In genomic region chr13:98456423-98456845, GRCh38 we compare ENCODE assay signal across 16 cellular contexts.
DNase-seq lines count a peak whose midpoint lies in the region; ATAC-seq and TF ChIP-seq lines count a peak whose summit lies in the region.
"Had no signal": no experiment of that assay in that cellular context is flagged by ENCODE, and none has a peak within 500 bp of the region (broad histone marks: within the 10 kb centered on the region; RNA-seq: fewer than 3 reads in every experiment).

No MANE protein-coding gene starts in this region.

- no peak for DNase-seq in activated T-cell treated with anti-CD3 and anti-CD28 coated beads, Interleukin-2, amount 50 U/mL, for 24 hours
- DNase-seq in activated T-cell treated with anti-CD3 and anti-CD28 coated beads, Interleukin-2, amount 50 U/mL, for 1 hour, result no peak
- DNase-seq in HFFc6 (no peak), osteocyte (ENCODE audit: extremely low spot score, unreplicated experiment) (no peak), ureter (ENCODE audit: low spot score) (no peak)
- no peak for DNase-seq in activated T-helper 1 cell treated with anti-CD3 and anti-CD28 coated beads, Interleukin-12 subunit alpha, Interleukin-12 subunit beta, Interleukin-2, Interleukin-4 antibody, amounts not matched to agents 30 ng/mL and 10 ng/mL and 1 ng/mL, durations not matched to agents 14 hours and 24 hours and 36 hours (ENCODE audit: low spot score)
- no peak for DNase-seq in central memory CD4-positive, alpha-beta T cell
- DNase-seq: activated CD4-positive, alpha-beta T cell treated with anti-CD3 and anti-CD28 coated beads, Interleukin-2, amount 10 ng/mL, durations not matched to agents 7 days and 5 days; activated T-cell treated with anti-CD3 and anti-CD28 coated beads, Interleukin-2, amount 50 U/mL, for 48 hours; amygdala; KG1; NCI-H446 treated with DMSO at 0.1 percent for 48 hours; SJCRH30; stimulated activated naive CD4-positive, alpha-beta T cell treated with Interleukin-2 at 50 U/mL for 16 hours; T-helper 9 cell had no signal

- no peak for TF ChIP-seq CTCF in HFFc6 (IDR thresholded peaks at IDR 0.05)
- TF ChIP-seq CTCF in osteocyte (IDR thresholded peaks at IDR 0.05), result no peak

- H3K9me3 Mint-ChIP-seq in activated T-cell treated with anti-CD3 and anti-CD28 coated beads, Interleukin-2, amount 50 U/mL, for 24 hours, result no peaks in the 10 kb centered on the region
- no peaks in the 10 kb centered on the region for H3K9me3 Mint-ChIP-seq in HFFc6
- no peaks in the 10 kb centered on the region for H3K9me3 Mint-ChIP-seq in activated T-helper 1 cell treated with anti-CD3 and anti-CD28 coated beads, Interleukin-12 subunit alpha, Interleukin-12 subunit beta, Interleukin-2, Interleukin-4 antibody, amounts not matched to agents 30 ng/mL and 10 ng/mL and 1 ng/mL, durations not matched to agents 14 hours and 24 hours and 36 hours
- H3K9me3 Mint-ChIP-seq in osteocyte (ENCODE audit: unreplicated experiment), result no peaks in the 10 kb centered on the region
- H3K9me3 Mint-ChIP-seq: activated CD4-positive, alpha-beta T cell treated with anti-CD3 and anti-CD28 coated beads, Interleukin-2, amount 10 ng/mL, durations not matched to agents 7 days and 5 days had no signal

- peaks cover 17% of the 10 kb centered on the region for H3K4me1 Mint-ChIP-seq in activated T-cell treated with anti-CD3 and anti-CD28 coated beads, Interleukin-2, amount 50 U/mL, for 24 hours (ENCODE audit: low read depth)
- H3K4me1 Mint-ChIP-seq in HFFc6 (ENCODE audit: low read depth), result peaks cover 46% of the 10 kb centered on the region
- H3K4me1 Mint-ChIP-seq in activated T-helper 1 cell treated with anti-CD3 and anti-CD28 coated beads, Interleukin-12 subunit alpha, Interleukin-12 subunit beta, Interleukin-2, Interleukin-4 antibody, amounts not matched to agents 30 ng/mL and 10 ng/mL and 1 ng/mL, durations not matched to agents 14 hours and 24 hours and 36 hours (ENCODE audit: low read depth), result peaks cover 6% of the 10 kb centered on the region
- H3K4me1 Mint-ChIP-seq in osteocyte (ENCODE audit: unreplicated experiment), result peaks cover 66% of the 10 kb centered on the region

- intact Hi-C loops in activated T-helper 1 cell treated with anti-CD3 and anti-CD28 coated beads, Interleukin-12 subunit alpha, Interleukin-12 subunit beta, Interleukin-2, Interleukin-4 antibody, amounts not matched to agents 30 ng/mL and 10 ng/mL and 1 ng/mL, durations not matched to agents 14 hours and 24 hours and 36 hours (cut with micrococcal nuclease), result no loop called here

- H3K27ac Mint-ChIP-seq in activated T-cell treated with anti-CD3 and anti-CD28 coated beads, Interleukin-2, amount 50 U/mL, for 24 hours, result peak overlapping the region; percentile 77
- peak overlapping the region; percentile 94 for H3K27ac Mint-ChIP-seq in HFFc6
- H3K27ac Mint-ChIP-seq in activated T-helper 1 cell treated with anti-CD3 and anti-CD28 coated beads, Interleukin-12 subunit alpha, Interleukin-12 subunit beta, Interleukin-2, Interleukin-4 antibody, amounts not matched to agents 30 ng/mL and 10 ng/mL and 1 ng/mL, durations not matched to agents 14 hours and 24 hours and 36 hours, result peak overlapping the region; percentile 18
- peak overlapping the region; percentile 97 for H3K27ac Mint-ChIP-seq in osteocyte (ENCODE audit: unreplicated experiment)

- peaks cover 96% of the 10 kb centered on the region for H3K36me3 Mint-ChIP-seq in activated T-cell treated with anti-CD3 and anti-CD28 coated beads, Interleukin-2, amount 50 U/mL, for 24 hours (ENCODE audit: low read depth)
- H3K36me3 Mint-ChIP-seq in HFFc6 (ENCODE audit: low read depth) (peaks cover 34% of the 10 kb centered on the region), osteocyte (ENCODE audit: unreplicated experiment) (peaks cover 43% of the 10 kb centered on the region)
- peaks cover 45% of the 10 kb centered on the region for H3K36me3 Mint-ChIP-seq in activated T-helper 1 cell treated with anti-CD3 and anti-CD28 coated beads, Interleukin-12 subunit alpha, Interleukin-12 subunit beta, Interleukin-2, Interleukin-4 antibody, amounts not matched to agents 30 ng/mL and 10 ng/mL and 1 ng/mL, durations not matched to agents 14 hours and 24 hours and 36 hours (ENCODE audit: low read depth)

- H3K4me3 Mint-ChIP-seq in activated T-cell treated with anti-CD3 and anti-CD28 coated beads, Interleukin-2, amount 50 U/mL, for 24 hours, result no peak overlapping the region
- H3K4me3 Mint-ChIP-seq in HFFc6 (no peak overlapping the region; the same call in 1 of the 2 replicates), osteocyte (ENCODE audit: unreplicated experiment) (no peak overlapping the region)
- H3K4me3 Mint-ChIP-seq in activated T-helper 1 cell treated with anti-CD3 and anti-CD28 coated beads, Interleukin-12 subunit alpha, Interleukin-12 subunit beta, Interleukin-2, Interleukin-4 antibody, amounts not matched to agents 30 ng/mL and 10 ng/mL and 1 ng/mL, durations not matched to agents 14 hours and 24 hours and 36 hours, result no peak overlapping the region
- H3K4me3 Mint-ChIP-seq: activated CD4-positive, alpha-beta T cell treated with anti-CD3 and anti-CD28 coated beads, Interleukin-2, amount 10 ng/mL, durations not matched to agents 7 days and 5 days had no signal

- no peak for ATAC-seq in HG03097 (IDR thresholded peaks at IDR 0.05; ENCODE audit: low FRiP score, unreplicated experiment)

- no peaks in the 10 kb centered on the region for H3K27me3 Mint-ChIP-seq in activated T-cell treated with anti-CD3 and anti-CD28 coated beads, Interleukin-2, amount 50 U/mL, for 24 hours
- H3K27me3 Mint-ChIP-seq in HFFc6 (ENCODE audit: insufficient read depth), result peaks cover 20% of the 10 kb centered on the region
- H3K27me3 Mint-ChIP-seq in activated T-helper 1 cell treated with anti-CD3 and anti-CD28 coated beads, Interleukin-12 subunit alpha, Interleukin-12 subunit beta, Interleukin-2, Interleukin-4 antibody, amounts not matched to agents 30 ng/mL and 10 ng/mL and 1 ng/mL, durations not matched to agents 14 hours and 24 hours and 36 hours (ENCODE audit: insufficient read depth), result no peaks in the 10 kb centered on the region
- no peaks in the 10 kb centered on the region for H3K27me3 Mint-ChIP-seq in osteocyte (ENCODE audit: unreplicated experiment)
- H3K27me3 Mint-ChIP-seq: activated CD4-positive, alpha-beta T cell treated with anti-CD3 and anti-CD28 coated beads, Interleukin-2, amount 10 ng/mL, durations not matched to agents 7 days and 5 days had no signal

Comparison
In these comparisons a context has a peak if more than half of its experiments do, and no peak if none do; other contexts are left out.
1. H3K27ac Mint-ChIP-seq: peak in every context shown above with its lines; median percentile 97 in osteocyte; 94 in HFFc6; 77 in activated T-cell treated with anti-CD3 and anti-CD28 coated beads, Interleukin-2, amount 50 U/mL, for 24 hours; 18 in activated T-helper 1 cell treated with anti-CD3 and anti-CD28 coated beads, Interleukin-12 subunit alpha, Interleukin-12 subunit beta, Interleukin-2, Interleukin-4 antibody, amounts not matched to agents 30 ng/mL and 10 ng/mL and 1 ng/mL, durations not matched to agents 14 hours and 24 hours and 36 hours.